In the genomic region with DNA sequence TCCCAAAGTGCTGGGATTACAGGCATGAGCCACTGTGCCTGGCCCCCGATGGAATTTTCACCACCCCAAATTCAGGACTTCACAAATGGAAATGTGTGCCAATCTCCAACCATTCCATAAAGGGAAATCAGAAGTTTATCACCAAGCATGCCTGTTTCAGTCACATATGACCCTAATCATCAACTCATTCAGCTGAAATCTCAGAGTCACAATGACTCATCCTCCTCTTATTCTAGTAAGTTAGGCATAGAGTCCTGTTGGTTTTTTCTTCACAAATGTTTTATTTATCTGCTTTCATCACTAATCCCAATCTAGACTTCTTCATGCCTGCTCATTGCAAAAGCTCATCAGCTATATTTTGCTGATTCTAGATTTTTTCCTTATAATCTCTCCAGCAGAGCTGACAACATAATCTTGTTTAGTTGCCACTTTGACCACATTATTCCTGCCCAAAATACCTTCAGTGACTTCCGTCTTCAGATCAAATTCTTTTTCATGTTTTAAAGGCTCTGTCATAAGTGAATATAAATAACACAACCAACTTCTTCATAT, we compare ENCODE assay signal across 16 cellular contexts.
DNase-seq lines count a peak whose midpoint lies in the region; ATAC-seq, FAIRE-seq and TF ChIP-seq lines count a peak whose summit lies in the region.
"Had no signal": no experiment of that assay in that cellular context is flagged by ENCODE, and none has a peak within 500 bp of the region (broad histone marks: within the 10 kb centered on the region; RNA-seq: fewer than 3 reads in every experiment).

No MANE protein-coding gene starts in this region.

- no peaks in the 10 kb centered on the region for H3K27me3 Mint-ChIP-seq in activated T-helper 17 cell treated with anti-CD3 and anti-CD28 coated beads, Interleukin-2, amount 50 U/mL, for 72 hours
- H3K27me3 Mint-ChIP-seq in activated T-cell treated with anti-CD3 and anti-CD28 coated beads, Interleukin-2, amount 50 U/mL, for 24 hours: no peaks in the 10 kb centered on the region

- H3K4me3 Mint-ChIP-seq in activated T-helper 17 cell treated with anti-CD3 and anti-CD28 coated beads, Interleukin-2, amount 50 U/mL, for 72 hours: no peak overlapping the region
- no peak overlapping the region for H3K4me3 Mint-ChIP-seq in activated T-cell treated with anti-CD3 and anti-CD28 coated beads, Interleukin-2, amount 50 U/mL, for 24 hours
- H3K4me3 Mint-ChIP-seq: mesothelial cell of epicardium had no signal

- no peak for TF ChIP-seq CTCF in bronchial epithelial cell (IDR thresholded peaks at IDR 0.05; ENCODE audit: insufficient read depth, low read length, severe bottlenecking)
- no peak for TF ChIP-seq CTCF in colonic mucosa (IDR thresholded peaks at IDR 0.05)

- peak; percentile 91 for DNase-seq in EH (ENCODE audit: low read depth)
- DNase-seq in HT1080 (ENCODE audit: low read depth): peak; percentile 67
- peak; percentile 81 for DNase-seq in bronchial epithelial cell (ENCODE audit: low read depth)
- DNase-seq in myocyte (ENCODE audit: low read depth): peak; percentile 51
- DNase-seq in activated T-cell treated with anti-CD3 and anti-CD28 coated beads, Interleukin-2, amount 50 U/mL, for 24 hours: no peak
- DNase-seq in NCI-H2227 (lab: John Stamatoyannopoulos, UW; ENCODE audit: unreplicated experiment): no peak
- DNase-seq in colonic mucosa: no peak
- DNase-seq: activated T-cell treated with anti-CD3 and anti-CD28 coated beads, Interleukin-2, amount 50 U/mL, for 1 hour; hypothalamus; KBM-7; NCI-H2227 treated with DMSO at 0.1 percent for 48 hours; SHP77; transverse colon had no signal

- no peak overlapping the region for H3K27ac ChIP-seq in colonic mucosa
- H3K27ac ChIP-seq: coronary artery, transverse colon had no signal

- H3K4me1 ChIP-seq in colonic mucosa: no peaks in the 10 kb centered on the region
- H3K4me1 ChIP-seq: transverse colon had no signal

- H3K4me3 ChIP-seq in bronchial epithelial cell (ENCODE audit: low read depth, low read length): no peak overlapping the region
- no peak overlapping the region for H3K4me3 ChIP-seq in colonic mucosa
- H3K4me3 ChIP-seq: coronary artery, transverse colon had no signal

- intact Hi-C loops in colonic mucosa (cut with DNase I): no loop called here

- H3K36me3 Mint-ChIP-seq in activated T-helper 17 cell treated with anti-CD3 and anti-CD28 coated beads, Interleukin-2, amount 50 U/mL, for 72 hours (ENCODE audit: low read depth): no peaks in the 10 kb centered on the region
- H3K36me3 Mint-ChIP-seq in activated T-cell treated with anti-CD3 and anti-CD28 coated beads, Interleukin-2, amount 50 U/mL, for 24 hours (ENCODE audit: low read depth): no peaks in the 10 kb centered on the region
- H3K36me3 Mint-ChIP-seq: mesothelial cell of epicardium had no signal

- ATAC-seq in activated T-helper 17 cell treated with anti-CD3 and anti-CD28 coated beads, Interleukin-2, amount 50 U/mL, for 72 hours (replicated peaks): no peak

- no peaks in the 10 kb centered on the region for H3K9me3 Mint-ChIP-seq in activated T-helper 17 cell treated with anti-CD3 and anti-CD28 coated beads, Interleukin-2, amount 50 U/mL, for 72 hours
- no peaks in the 10 kb centered on the region for H3K9me3 Mint-ChIP-seq in activated T-cell treated with anti-CD3 and anti-CD28 coated beads, Interleukin-2, amount 50 U/mL, for 24 hours

- no peak overlapping the region for H3K27ac Mint-ChIP-seq in activated T-helper 17 cell treated with anti-CD3 and anti-CD28 coated beads, Interleukin-2, amount 50 U/mL, for 72 hours
- no peak overlapping the region for H3K27ac Mint-ChIP-seq in activated T-cell treated with anti-CD3 and anti-CD28 coated beads, Interleukin-2, amount 50 U/mL, for 24 hours
- H3K27ac Mint-ChIP-seq: mesothelial cell of epicardium had no signal

- no peak overlapping the region for H3K9ac ChIP-seq in colonic mucosa (ENCODE audit: low read depth in 2 of 2, low read length in 2 of 2)

- no peaks in the 10 kb centered on the region for H3K9me3 ChIP-seq in colonic mucosa
- H3K9me3 ChIP-seq: transverse colon had no signal

- H3K27me3 ChIP-seq in bronchial epithelial cell (ENCODE audit: control insufficient read depth, insufficient read depth, low read length): no peaks in the 10 kb centered on the region
- no peaks in the 10 kb centered on the region for H3K27me3 ChIP-seq in colonic mucosa
- H3K27me3 ChIP-seq: transverse colon had no signal

- no peak for FAIRE-seq in bronchial epithelial cell (lab: Jason Lieb, UNC)

- no peaks in the 10 kb centered on the region for H3K36me3 ChIP-seq in bronchial epithelial cell (ENCODE audit: control insufficient read depth, insufficient read depth, low read length)
- H3K36me3 ChIP-seq in colonic mucosa: no peaks in the 10 kb centered on the region
- H3K36me3 ChIP-seq: transverse colon had no signal

- H3K4me1 Mint-ChIP-seq in activated T-helper 17 cell treated with anti-CD3 and anti-CD28 coated beads, Interleukin-2, amount 50 U/mL, for 72 hours: no peaks in the 10 kb centered on the region
- no peaks in the 10 kb centered on the region for H3K4me1 Mint-ChIP-seq in activated T-cell treated with anti-CD3 and anti-CD28 coated beads, Interleukin-2, amount 50 U/mL, for 24 hours (ENCODE audit: low read depth)

Comparison
In these comparisons a context has a peak if more than half of its experiments do, and no peak if none do; other contexts are left out.
1. DNase-seq: peak in EH (single experiment), HT1080 (single experiment), bronchial epithelial cell (single experiment) and myocyte (single experiment); none in activated T-cell treated with anti-CD3 and anti-CD28 coated beads, Interleukin-2, amount 50 U/mL, for 24 hours (single experiment), NCI-H2227 (single experiment) and colonic mucosa (single experiment).